In genomic region chr4:149521611-149522010, GRCh38 we compare ENCODE assay signal across 17 cellular contexts.
DNase-seq lines count a peak whose midpoint lies in the region; ATAC-seq and TF ChIP-seq lines count a peak whose summit lies in the region.
"Had no signal": no experiment of that assay in that cellular context is flagged by ENCODE, and none has a peak within 500 bp of the region (broad histone marks: within the 10 kb centered on the region; RNA-seq: fewer than 3 reads in every experiment).

No MANE protein-coding gene starts in this region.

- ATAC-seq in naive thymus-derived CD4-positive, alpha-beta T cell, result no peak
- ATAC-seq in activated T-cell treated with anti-CD3 and anti-CD28 coated beads, Interleukin-2, amount 50 U/mL, for 72 hours (replicated peaks in 1 of 2), result no peak
- ATAC-seq: left lobe of liver, upper lobe of right lung had no signal

- no peaks in the 10 kb centered on the region for H3K36me3 Mint-ChIP-seq in naive thymus-derived CD4-positive, alpha-beta T cell
- no peaks in the 10 kb centered on the region for H3K36me3 Mint-ChIP-seq in activated T-cell treated with anti-CD3 and anti-CD28 coated beads, Interleukin-2, amount 50 U/mL, for 72 hours (ENCODE audit: insufficient read depth in 2 of 2)

- H3K9me3 ChIP-seq in effector memory CD4-positive, alpha-beta T cell (ENCODE audit: control insufficient read depth, low read length), result no peaks in the 10 kb centered on the region
- H3K9me3 ChIP-seq in naive thymus-derived CD4-positive, alpha-beta T cell (ENCODE audit: control insufficient read depth in 2 of 3, low read length in 3 of 3), result no peaks in the 10 kb centered on the region
- H3K9me3 ChIP-seq: pancreas, upper lobe of right lung had no signal

- no peak overlapping the region for H3K27ac Mint-ChIP-seq in naive thymus-derived CD4-positive, alpha-beta T cell
- no peak overlapping the region for H3K27ac Mint-ChIP-seq in activated T-cell treated with anti-CD3 and anti-CD28 coated beads, Interleukin-2, amount 50 U/mL, for 72 hours

- H3K4me1 Mint-ChIP-seq in naive thymus-derived CD4-positive, alpha-beta T cell, result no peaks in the 10 kb centered on the region
- no peaks in the 10 kb centered on the region for H3K4me1 Mint-ChIP-seq in activated T-cell treated with anti-CD3 and anti-CD28 coated beads, Interleukin-2, amount 50 U/mL, for 72 hours (ENCODE audit: low read depth)

- H3K9me3 Mint-ChIP-seq in naive thymus-derived CD4-positive, alpha-beta T cell, result peaks cover 2 to 27% (median 7%) of the 10 kb centered on the region in 11 donors
- H3K9me3 Mint-ChIP-seq in activated T-cell treated with anti-CD3 and anti-CD28 coated beads, Interleukin-2, amount 50 U/mL, for 72 hours, result peaks cover 4 to 9% of the 10 kb centered on the region in 2 donors

- H3K4me1 ChIP-seq in effector memory CD4-positive, alpha-beta T cell (ENCODE audit: control insufficient read depth, insufficient read depth, low read length, poor library complexity, severe bottlenecking), result no peaks in the 10 kb centered on the region
- H3K4me1 ChIP-seq in naive thymus-derived CD4-positive, alpha-beta T cell (ENCODE audit: control insufficient read depth in 2 of 2, insufficient read depth in 2 of 2, low read length in 2 of 2), result no peaks in the 10 kb centered on the region
- H3K4me1 ChIP-seq: pancreas, spleen, upper lobe of right lung had no signal

- no peak overlapping the region for H3K27ac ChIP-seq in effector memory CD4-positive, alpha-beta T cell (ENCODE audit: insufficient read depth, low read length, poor library complexity, severe bottlenecking)
- H3K27ac ChIP-seq in naive thymus-derived CD4-positive, alpha-beta T cell (ENCODE audit: low read depth, low read length), result no peak overlapping the region
- H3K27ac ChIP-seq: pancreas, spleen, upper lobe of right lung, VCaP had no signal

- H3K4me3 Mint-ChIP-seq in naive thymus-derived CD4-positive, alpha-beta T cell, result no peak overlapping the region
- H3K4me3 Mint-ChIP-seq in activated T-cell treated with anti-CD3 and anti-CD28 coated beads, Interleukin-2, amount 50 U/mL, for 72 hours, result no peak overlapping the region

- H3K36me3 ChIP-seq in BJ (ENCODE audit: control insufficient read depth, insufficient read depth, low read length), result no peaks in the 10 kb centered on the region
- H3K36me3 ChIP-seq in effector memory CD4-positive, alpha-beta T cell (ENCODE audit: control insufficient read depth, insufficient read depth, low read length), result no peaks in the 10 kb centered on the region
- H3K36me3 ChIP-seq in naive thymus-derived CD4-positive, alpha-beta T cell (ENCODE audit: control insufficient read depth in 2 of 3, insufficient read depth in 3 of 3, low read length in 3 of 3), result no peaks in the 10 kb centered on the region
- H3K36me3 ChIP-seq: pancreas, spleen, upper lobe of right lung had no signal

- POLR2A ChIA-PET in BJ (lab: Charles Lee), result no interaction called here
- POLR2A ChIA-PET in naive thymus-derived CD4-positive, alpha-beta T cell (lab: Charles Lee), result no interaction called here

- intact Hi-C loops in naive thymus-derived CD4-positive, alpha-beta T cell (cut with micrococcal nuclease), result no loop called here

- H3K4me3 ChIP-seq in BJ (ENCODE audit: low read depth, low read length) (no peak overlapping the region), astrocyte of the spinal cord (ENCODE audit: low read depth, low read length) (no peak overlapping the region)
- H3K4me3 ChIP-seq in effector memory CD4-positive, alpha-beta T cell (ENCODE audit: insufficient read depth, low read depth, low read length, poor library complexity, severe bottlenecking), result no peak overlapping the region
- H3K4me3 ChIP-seq in naive thymus-derived CD4-positive, alpha-beta T cell (ENCODE audit: low read length), result no peak overlapping the region
- H3K4me3 ChIP-seq: pancreas, spleen, upper lobe of right lung had no signal

- DNase-seq in BJ (ENCODE audit: low read depth), result peak; percentile 9
- peak; percentile 66 for DNase-seq in HT-29 (ENCODE audit: low spot score)
- DNase-seq in astrocyte of the spinal cord (ENCODE audit: low read depth, low spot score), result peak; percentile 20
- peak; percentile 36 for DNase-seq in mucosa of gallbladder (ENCODE audit: low spot score)
- DNase-seq in effector memory CD4-positive, alpha-beta T cell, result no peak
- no peak for DNase-seq in naive thymus-derived CD4-positive, alpha-beta T cell
- DNase-seq in stimulated activated CD4-positive, alpha-beta T cell treated with anti-CD3 and anti-CD28 coated beads, Interleukin-4, amount 100 ng/mL, for 24 hours, result no peak
- DNase-seq in activated T-cell treated with anti-CD3 and anti-CD28 coated beads, Interleukin-2, amount 50 U/mL, for 72 hours, result no peak
- DNase-seq: activated effector memory CD4-positive, alpha-beta T cell treated with anti-CD3 and anti-CD28 coated beads, Interleukin-2, amount 50 U/mL, for 16 hours; hypothalamus; NCI-H1694; pancreas; spleen; stimulated activated naive CD4-positive, alpha-beta T cell treated with Interleukin-2 at 50 U/mL for 16 hours; upper lobe of right lung had no signal

- no peaks in the 10 kb centered on the region for H3K27me3 Mint-ChIP-seq in naive thymus-derived CD4-positive, alpha-beta T cell
- no peaks in the 10 kb centered on the region for H3K27me3 Mint-ChIP-seq in activated T-cell treated with anti-CD3 and anti-CD28 coated beads, Interleukin-2, amount 50 U/mL, for 72 hours (ENCODE audit: low read depth)

- H3K27me3 ChIP-seq in BJ (ENCODE audit: control insufficient read depth, insufficient read depth, low read length), result no peaks in the 10 kb centered on the region
- no peaks in the 10 kb centered on the region for H3K27me3 ChIP-seq in effector memory CD4-positive, alpha-beta T cell (replicated peaks; ENCODE audit: control insufficient read depth, insufficient read depth, low read length, poor library complexity, severe bottlenecking)
- no peaks in the 10 kb centered on the region for H3K27me3 ChIP-seq in naive thymus-derived CD4-positive, alpha-beta T cell (ENCODE audit: control insufficient read depth in 2 of 2, insufficient read depth in 2 of 2, low read length in 2 of 2)
- H3K27me3 ChIP-seq: pancreas, spleen, upper lobe of right lung had no signal

- CTCF ChIA-PET in BJ (lab: Yijun Ruan, JAX), result no interaction called here
- CTCF ChIA-PET in naive thymus-derived CD4-positive, alpha-beta T cell (lab: Charles Lee), result no interaction called here

- TF ChIP-seq CTCF in BJ (IDR thresholded peaks at IDR 0.05; ENCODE audit: insufficient read depth, low read depth, low read length), result no peak
- TF ChIP-seq CTCF in astrocyte of the spinal cord (IDR thresholded peaks at IDR 0.05; ENCODE audit: low read depth, low read length), result no peak

- in situ Hi-C loops in astrocyte of the spinal cord (cut with HindIII; ENCODE audit: low sequenced_read_pairs), result no loop called here

Comparison
In these comparisons a context has a peak if more than half of its experiments do, and no peak if none do; other contexts are left out.
1. DNase-seq: peak in BJ (single experiment), HT-29 (single experiment), astrocyte of the spinal cord (single experiment) and mucosa of gallbladder (single experiment); none in effector memory CD4-positive, alpha-beta T cell (0 of 3), naive thymus-derived CD4-positive, alpha-beta T cell (0 of 9), stimulated activated CD4-positive, alpha-beta T cell treated with anti-CD3 and anti-CD28 coated beads, Interleukin-4, amount 100 ng/mL, for 24 hours (single experiment) and activated T-cell treated with anti-CD3 and anti-CD28 coated beads, Interleukin-2, amount 50 U/mL, for 72 hours (0 of 2).